In the genomic region with DNA sequence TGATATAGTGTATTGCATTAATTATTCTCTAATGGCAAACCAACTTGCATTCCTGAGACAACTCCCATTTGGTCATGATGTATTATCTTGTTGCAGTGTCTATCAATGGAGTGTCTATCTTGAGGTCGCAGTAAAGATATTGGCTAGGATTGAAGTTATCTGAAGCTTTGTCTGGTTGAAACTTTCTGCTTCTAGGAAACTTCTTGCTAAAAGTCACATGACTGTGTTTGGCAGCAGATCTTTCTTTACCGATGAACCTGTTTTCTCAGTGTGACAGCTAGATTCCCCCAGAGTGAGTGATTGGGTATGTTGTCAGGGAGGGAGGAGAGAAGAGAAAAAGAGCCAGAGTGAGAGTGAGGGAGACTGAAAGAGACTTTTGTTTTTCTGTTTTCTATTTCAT, we compare ENCODE assay signal across 31 cellular contexts.
DNase-seq lines count a peak whose midpoint lies in the region; ATAC-seq, FAIRE-seq and TF ChIP-seq lines count a peak whose summit lies in the region.
"Had no signal": no experiment of that assay in that cellular context is flagged by ENCODE, and none has a peak within 500 bp of the region (broad histone marks: within the 10 kb centered on the region; RNA-seq: fewer than 3 reads in every experiment).

No MANE protein-coding gene starts in this region.

- H3K4me1 Mint-ChIP-seq in activated T-helper 17 cell treated with anti-CD3 and anti-CD28 coated beads, Interleukin-2, amount 50 U/mL, for 72 hours, result peaks cover 21% of the 10 kb centered on the region

- peak; percentile 42 for ATAC-seq in activated T-helper 17 cell treated with anti-CD3 and anti-CD28 coated beads, Interleukin-2, amount 50 U/mL, for 72 hours (replicated peaks)
- no peak for ATAC-seq in GM18861 (IDR thresholded peaks at IDR 0.05; ENCODE audit: unreplicated experiment)
- ATAC-seq: activated naive CD8-positive, alpha-beta T cell treated with anti-CD3 and anti-CD28 coated beads, Interleukin-2, amount 50 U/mL, for 24 hours; gastroesophageal sphincter; right cardiac atrium had no signal

- peak overlapping the region; percentile 14 for H3K4me3 Mint-ChIP-seq in activated T-helper 17 cell treated with anti-CD3 and anti-CD28 coated beads, Interleukin-2, amount 50 U/mL, for 72 hours
- H3K4me3 Mint-ChIP-seq: activated naive CD8-positive, alpha-beta T cell treated with anti-CD3 and anti-CD28 coated beads, Interleukin-2, amount 50 U/mL, for 24 hours; CD14-positive monocyte had no signal

- FAIRE-seq in frontal cortex (lab: Jason Lieb, UNC), result no peak
- FAIRE-seq: D721Med, endometrium had no signal

- peaks cover 4% of the 10 kb centered on the region for H3K9me3 Mint-ChIP-seq in activated T-helper 17 cell treated with anti-CD3 and anti-CD28 coated beads, Interleukin-2, amount 50 U/mL, for 72 hours
- H3K9me3 Mint-ChIP-seq: activated naive CD8-positive, alpha-beta T cell treated with anti-CD3 and anti-CD28 coated beads, Interleukin-2, amount 50 U/mL, for 24 hours; CD14-positive monocyte had no signal

- no peaks in the 10 kb centered on the region for H3K27me3 Mint-ChIP-seq in activated T-helper 17 cell treated with anti-CD3 and anti-CD28 coated beads, Interleukin-2, amount 50 U/mL, for 72 hours
- H3K27me3 Mint-ChIP-seq: activated naive CD8-positive, alpha-beta T cell treated with anti-CD3 and anti-CD28 coated beads, Interleukin-2, amount 50 U/mL, for 24 hours had no signal

- DNase-seq in CMK (ENCODE audit: low read depth), result peak; percentile 84
- DNase-seq in LNCaP clone FGC (ENCODE audit: low read depth), result peak; percentile 21
- DNase-seq in kidney glomerular epithelial cell (lab: John Stamatoyannopoulos, UW), result peak; percentile 30
- DNase-seq in frontal cortex (ENCODE audit: low spot score in 2 of 2), result no peak
- DNase-seq in SKM-1 (lab: John Stamatoyannopoulos, UW; ENCODE audit: unreplicated experiment), result no peak
- DNase-seq in dedifferentiated amniotic fluid mesenchymal stem cell (ENCODE audit: extremely low spot score), result no peak
- DNase-seq: activated CD4-positive, alpha-beta T cell treated with anti-CD3 and anti-CD28 coated beads, Interleukin-2, amount 50 U/mL, for 48 hours; activated naive CD4-positive, alpha-beta T cell; activated naive CD8-positive, alpha-beta T cell treated with anti-CD3 and anti-CD28 coated beads, Interleukin-2, amount 50 U/mL, for 24 hours; activated T-cell treated with anti-CD3 and anti-CD28 coated beads, Interleukin-2, amount 50 U/mL, for 48 hours; dermis blood vessel endothelial cell; GOT3; MM.1S; NCI-H1417 treated with DMSO at 0.1 percent for 48 hours; NCI-H2029 treated with DMSO at 0.1 percent for 48 hours; NCI-H526; NK-92 treated with Interleukin-12 subunit alpha and Interleukin-12 subunit beta, amount 100 ng/mL, for 24 hours; pancreas; right cardiac atrium; SIG-M5; stimulated activated CD4-positive, alpha-beta T cell treated with anti-CD3 and anti-CD28 coated beads, Interleukin-12 subunit alpha, Interleukin-12 subunit beta, amount 100 ng/mL, for 4 hours; stimulated activated CD4-positive, alpha-beta T cell treated with anti-CD3 and anti-CD28 coated beads, Interleukin-2, amount 100 ng/mL, for 48 hours; stomach had no signal

- H3K4me3 ChIP-seq in LNCaP clone FGC (ENCODE audit: low read depth, low read length), result no peak overlapping the region
- H3K4me3 ChIP-seq: gastroesophageal sphincter, lung, pancreas, stomach, vagina had no signal

- H3K36me3 Mint-ChIP-seq in activated T-helper 17 cell treated with anti-CD3 and anti-CD28 coated beads, Interleukin-2, amount 50 U/mL, for 72 hours (ENCODE audit: low read depth), result no peaks in the 10 kb centered on the region
- H3K36me3 Mint-ChIP-seq: CD14-positive monocyte had no signal

- H3K27ac Mint-ChIP-seq in activated T-helper 17 cell treated with anti-CD3 and anti-CD28 coated beads, Interleukin-2, amount 50 U/mL, for 72 hours, result peak overlapping the region; percentile 20
- H3K27ac Mint-ChIP-seq: activated naive CD8-positive, alpha-beta T cell treated with anti-CD3 and anti-CD28 coated beads, Interleukin-2, amount 50 U/mL, for 24 hours; CD14-positive monocyte had no signal

- no peak for TF ChIP-seq CTCF in LNCaP clone FGC (IDR thresholded peaks at IDR 0.05; ENCODE audit: control insufficient read depth, extremely low read depth, insufficient read depth)

Comparison
In these comparisons a context has a peak if more than half of its experiments do, and no peak if none do; other contexts are left out.
1. DNase-seq: peak in CMK (single experiment), LNCaP clone FGC (single experiment) and kidney glomerular epithelial cell (single experiment); none in frontal cortex (0 of 2), SKM-1 (single experiment) and dedifferentiated amniotic fluid mesenchymal stem cell (single experiment).